ENCODE assay signal across 21 cellular contexts in the genomic region with DNA sequence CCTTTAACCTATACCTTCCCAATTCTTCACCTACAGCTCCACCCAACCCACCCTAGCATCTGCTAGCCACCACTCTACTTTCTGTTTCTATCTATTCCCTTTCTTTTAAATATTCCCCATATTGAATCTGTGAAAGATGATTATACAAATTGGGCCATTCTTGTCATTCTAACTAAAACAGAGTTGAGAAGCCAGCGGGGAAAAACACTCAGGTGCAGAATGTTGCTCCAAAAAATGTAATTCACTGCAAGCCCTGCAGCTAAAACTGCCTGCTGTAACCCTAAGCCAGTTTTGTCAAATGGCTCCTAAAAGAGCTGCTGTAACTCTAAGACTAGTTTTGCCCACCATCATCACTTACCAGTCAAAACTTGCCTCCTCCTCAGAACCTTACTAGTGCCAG.
A peak's percentile ranks its signal among the peaks of the same experiment; 100 is the strongest.
DNase-seq lines count a peak whose midpoint lies in the region; ATAC-seq, FAIRE-seq and TF ChIP-seq lines count a peak whose summit lies in the region.
"Had no signal": no experiment of that assay in that cellular context is flagged by ENCODE, and none has a peak within 500 bp of the region (broad histone marks: within the 10 kb centered on the region; RNA-seq: fewer than 3 reads in every experiment).

No MANE protein-coding gene starts in this region.

- H3K79me1 ChIP-seq in H1 (ENCODE audit: low read depth, low read length) = no peaks in the 10 kb centered on the region

- POLR2A ChIA-PET in H1 (lab: Charles Lee; ENCODE audit: partially characterized antibody) = no interaction called here

- FAIRE-seq in H1 (lab: Jason Lieb, UNC) = no peak
- FAIRE-seq: A549, D721Med, GM12878, GM12892, GM18507 had no signal

- H4K5ac ChIP-seq in H1 (ENCODE audit: insufficient read length, low read depth, low read length) = no peak overlapping the region

- ATAC-seq in HG02973 (IDR thresholded peaks at IDR 0.05; ENCODE audit: unreplicated experiment) = no peak
- ATAC-seq: A549; CD8-positive, alpha-beta T cell; GM12878 had no signal

- H3K4ac ChIP-seq in H1 (replicated peaks; ENCODE audit: insufficient read length, low read depth, low read length) = no peak overlapping the region

- H2AK5ac ChIP-seq in H1 (ENCODE audit: low read depth, low read length) = no peak overlapping the region

- no peak overlapping the region for H2BK120ac ChIP-seq in H1 (replicated peaks; ENCODE audit: low read depth, low read length)

- no peak for TF ChIP-seq RAD21 in H1 (IDR thresholded peaks at IDR 0.05 in 1 of 2, conservative IDR thresholded peaks at IDR 0.05 in 1 of 2; ENCODE audit: low read depth in 2 of 2, low read length in 2 of 2)

- no peak for TF ChIP-seq EP300 in H1 (IDR thresholded peaks at IDR 0.05; ENCODE audit: borderline replicate concordance in 1 of 2, low read depth in 2 of 2, low read length in 2 of 2)

- no peaks in the 10 kb centered on the region for H3K23me2 ChIP-seq in H1 (ENCODE audit: low read depth, low read length)

- no peak overlapping the region for H4K8ac ChIP-seq in H1 (ENCODE audit: extremely low read depth, insufficient read depth, low read length)

- DNase-seq in G401 (ENCODE audit: low spot score) (peak; percentile 2), SK-MEL-5 (ENCODE audit: low read depth, low spot score) (peak; percentile 8), H1 (ENCODE audit: low read depth in 1 of 2, low spot score in 2 of 2) (no peak)
- DNase-seq in activated CD4-positive, alpha-beta T cell treated with anti-CD3 and anti-CD28 coated beads, Interleukin-2, amount 50 U/mL, for 4 hours = no peak
- DNase-seq in stimulated activated CD4-positive, alpha-beta T cell treated with anti-CD3 and anti-CD28 coated beads, Interleukin-2, amount 100 ng/mL, for 48 hours = no peak
- DNase-seq: AML-193; Caco-2; Calu3; CD4-positive, alpha-beta T cell; CD8-positive, alpha-beta T cell; DMS79 treated with DMSO at 0.1 percent for 48 hours; GDM1 had no signal

- TF ChIP-seq CTCF in H1 (IDR thresholded peaks at IDR 0.05; ENCODE audit: control extremely low read depth in 1 of 3, insufficient read depth in 1 of 3, low read depth in 1 of 3, low read length in 3 of 3) = no peak

- CTCF ChIA-PET in H1 (lab: Charles Lee; ENCODE audit: partially characterized antibody) = no interaction called here

- H4K20me1 ChIP-seq in H1 (replicated peaks in 1 of 2; ENCODE audit: control insufficient read depth in 1 of 2, insufficient read depth in 2 of 2, low read length in 2 of 2) = no peaks in the 10 kb centered on the region
- H4K20me1 ChIP-seq: BLaER1 treated with 17β-estradiol and CSF1 and Interleukin-3, amounts not matched to agents 10 nM and 100 nM had no signal

- H3K4me3 ChIP-seq in H1 (ENCODE audit: extremely low read depth in 1 of 4, insufficient read depth in 2 of 4, low read depth in 3 of 4, low read length in 4 of 4) = no peak overlapping the region
- H3K4me3 ChIP-seq: A549; BLaER1 treated with 17β-estradiol and CSF1 and Interleukin-3, amounts not matched to agents 10 nM and 100 nM; GM12878 had no signal

- no peaks in the 10 kb centered on the region for H3K27me3 ChIP-seq in H1 (replicated peaks in 1 of 4; ENCODE audit: control insufficient read depth in 3 of 4, extremely low read depth in 1 of 4, insufficient read depth in 3 of 4, low read length in 3 of 4)
- H3K27me3 ChIP-seq: BLaER1 treated with 17β-estradiol and CSF1 and Interleukin-3, amounts not matched to agents 10 nM and 100 nM had no signal

- no peaks in the 10 kb centered on the region for H3K4me1 ChIP-seq in H1 (replicated peaks in 1 of 4; ENCODE audit: control insufficient read depth in 3 of 4, insufficient read depth in 4 of 4, low read length in 3 of 4)
- H3K4me1 ChIP-seq: A549; BLaER1 treated with 17β-estradiol and CSF1 and Interleukin-3, amounts not matched to agents 10 nM and 100 nM; Caco-2 had no signal

- no peak overlapping the region for H3K23ac ChIP-seq in H1 (ENCODE audit: insufficient read length)

- H3K9ac ChIP-seq in H1 (replicated peaks in 1 of 4; ENCODE audit: extremely low read depth in 1 of 4, low read depth in 3 of 4, low read length in 3 of 4) = no peak overlapping the region
- H3K9ac ChIP-seq: BLaER1 treated with 17β-estradiol and CSF1 and Interleukin-3, amounts not matched to agents 10 nM and 100 nM had no signal

- H4K91ac ChIP-seq in H1 (replicated peaks; ENCODE audit: insufficient read length, low read length) = no peak overlapping the region

- no peak for TF ChIP-seq POLR2A in H1 (IDR thresholded peaks at IDR 0.05; ENCODE audit: control extremely low read depth in 1 of 2, low read depth in 2 of 2, low read length in 2 of 2)

- no peak overlapping the region for H2BK12ac ChIP-seq in H1 (ENCODE audit: low read depth, low read length)

- no peaks in the 10 kb centered on the region; a peak in 1 of 8 replicates for H3K36me3 ChIP-seq in H1 (ENCODE audit: control insufficient read depth in 2 of 4, insufficient read depth in 4 of 4, low read length in 3 of 4)
- H3K36me3 ChIP-seq: BLaER1 treated with 17β-estradiol and CSF1 and Interleukin-3, amounts not matched to agents 10 nM and 100 nM had no signal

- no peak overlapping the region for H2BK5ac ChIP-seq in H1 (ENCODE audit: low read depth, low read length)

- H2BK15ac ChIP-seq in H1 (ENCODE audit: low read length) = no peak overlapping the region

- H3K18ac ChIP-seq in H1 (ENCODE audit: extremely low read depth, low read length) = no peak overlapping the region

- H3K9me3 ChIP-seq in H1 (ENCODE audit: insufficient read depth in 2 of 2, low read depth in 1 of 2, low read length in 1 of 2) = no peaks in the 10 kb centered on the region; a peak in 1 of 4 replicates
- H3K9me3 ChIP-seq: A549, Caco-2 had no signal

- no peak overlapping the region for H3K56ac ChIP-seq in H1 (replicated peaks; ENCODE audit: insufficient read length, low read depth, low read length)

- no peaks in the 10 kb centered on the region for H3K79me2 ChIP-seq in H1 (ENCODE audit: control insufficient read depth in 1 of 2, insufficient read depth in 2 of 2, low read length in 2 of 2)

- no peak overlapping the region for H3K14ac ChIP-seq in H1 (ENCODE audit: insufficient read length)

- no peak overlapping the region for H3K27ac ChIP-seq in H1 (ENCODE audit: low read depth, low read length)
- H3K27ac ChIP-seq: 22Rv1; A549; BLaER1 treated with 17β-estradiol and CSF1 and Interleukin-3, amounts not matched to agents 10 nM and 100 nM; C4-2B had no signal

- peak overlapping the region; percentile 32; the same call in 1 of the 2 replicates for H2AFZ ChIP-seq in H1 (ENCODE audit: low read length)

- in situ Hi-C loops in G401 (cut with HindIII; ENCODE audit: low sequenced_read_pairs) = no loop called here
- in situ Hi-C loops in SK-MEL-5 (cut with HindIII; ENCODE audit: low pct_unique_long_range_greater_than_20kb, low sequenced_read_pairs) = no loop called here

- H3K4me2 ChIP-seq in H1 (ENCODE audit: insufficient read depth in 1 of 2, low read depth in 2 of 2, low read length in 2 of 2) = no peak overlapping the region
- H3K4me2 ChIP-seq: A549; BLaER1 treated with 17β-estradiol and CSF1 and Interleukin-3, amounts not matched to agents 10 nM and 100 nM had no signal

- WGBS in H1 (ENCODE audit: extremely low coverage in 1 of 2, insufficient coverage in 1 of 2, insufficient read length in 1 of 2, insufficient replicate concordance in 2 of 2, low coverage in 1 of 2, low lambda C conversion rate in 2 of 2, missing lambda C conversion rate in 1 of 2), 2 experiments = 36% methylated on average over 1 of the region's 1 CpG; no CpG with 5 or more reads in 1 of the 2 experiments

- no peak overlapping the region for H2BK20ac ChIP-seq in H1 (ENCODE audit: low read length)

TF ChIP-seq in H1, 55 proteins besides CTCF, POLR2A, EP300 and RAD21:
- TF ChIP-seq BRCA1 (IDR thresholded peaks at IDR 0.05; ENCODE audit: low read depth, low read length) (no peak), RXRA (IDR thresholded peaks at IDR 0.05; ENCODE audit: insufficient read depth, low read depth, low read length) (no peak), CTBP2 (IDR thresholded peaks at IDR 0.05; ENCODE audit: borderline replicate concordance, insufficient read depth, insufficient read length, low read length) (no peak), CHD2 (IDR thresholded peaks at IDR 0.05; ENCODE audit: low read length) (no peak), SIRT6 (IDR thresholded peaks at IDR 0.05; ENCODE audit: low read length) (no peak), MAFK (IDR thresholded peaks at IDR 0.05; ENCODE audit: low read depth, low read length) (no peak), CEBPB (IDR thresholded peaks at IDR 0.05; ENCODE audit: low read depth, low read length) (no peak), TAF1 (IDR thresholded peaks at IDR 0.05; ENCODE audit: low read depth, low read length) (no peak), ASH2L (IDR thresholded peaks at IDR 0.05; ENCODE audit: low read length) (no peak), PHF8 (conservative IDR thresholded peaks at IDR 0.05; ENCODE audit: low read depth, low read length) (no peak), SP1 (IDR thresholded peaks at IDR 0.05; ENCODE audit: low read depth, low read length) (no peak), RFX5 (IDR thresholded peaks at IDR 0.05; ENCODE audit: borderline replicate concordance, low read depth, low read length) (no peak), SAP30 (IDR thresholded peaks at IDR 0.05; ENCODE audit: insufficient read depth, insufficient replicate concordance, low read length) (no peak), EGR1 (IDR thresholded peaks at IDR 0.05; ENCODE audit: borderline replicate concordance, low read depth, low read length) (no peak), RBBP5 (IDR thresholded peaks at IDR 0.05; ENCODE audit: borderline replicate concordance, low read depth, low read length) (no peak)
- TF ChIP-seq, protein P1, sequence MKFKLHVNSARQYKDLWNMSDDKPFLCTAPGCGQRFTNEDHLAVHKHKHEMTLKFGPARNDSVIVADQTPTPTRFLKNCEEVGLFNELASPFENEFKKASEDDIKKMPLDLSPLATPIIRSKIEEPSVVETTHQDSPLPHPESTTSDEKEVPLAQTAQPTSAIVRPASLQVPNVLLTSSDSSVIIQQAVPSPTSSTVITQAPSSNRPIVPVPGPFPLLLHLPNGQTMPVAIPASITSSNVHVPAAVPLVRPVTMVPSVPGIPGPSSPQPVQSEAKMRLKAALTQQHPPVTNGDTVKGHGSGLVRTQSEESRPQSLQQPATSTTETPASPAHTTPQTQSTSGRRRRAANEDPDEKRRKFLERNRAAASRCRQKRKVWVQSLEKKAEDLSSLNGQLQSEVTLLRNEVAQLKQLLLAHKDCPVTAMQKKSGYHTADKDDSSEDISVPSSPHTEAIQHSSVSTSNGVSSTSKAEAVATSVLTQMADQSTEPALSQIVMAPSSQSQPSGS (IDR thresholded peaks at IDR 0.05; ENCODE audit: low read length) = no peak
TF ChIP-seq in H1: peak in this region for 0.

Comparison
In these comparisons a context has a peak if more than half of its experiments do, and no peak if none do; other contexts are left out.
1. DNase-seq: peak in G401 (single experiment) and SK-MEL-5 (single experiment); none in H1 (0 of 2), activated CD4-positive, alpha-beta T cell treated with anti-CD3 and anti-CD28 coated beads, Interleukin-2, amount 50 U/mL, for 4 hours (0 of 2) and stimulated activated CD4-positive, alpha-beta T cell treated with anti-CD3 and anti-CD28 coated beads, Interleukin-2, amount 100 ng/mL, for 48 hours (0 of 2).